In genomic region chr16:84344781-84345180, GRCh38 we compare ENCODE assay signal across 27 cellular contexts. TPM values are rescaled to one million over a fixed set of nuclear protein-coding genes. Genes with fewer than 3 reads are reported as not detected.
"Had no signal": no experiment of that assay in that cellular context is flagged by ENCODE, and none has a peak within 500 bp of the region (broad histone marks: within the 10 kb centered on the region; RNA-seq: fewer than 3 reads in every experiment).

No MANE protein-coding gene starts in this region.

- H3K36me3 ChIP-seq: heart left ventricle, lower lobe of right lung, ovary, prostate gland, spleen, suprapubic skin, thoracic aorta, tibial artery, uterus had no signal

- H3K27ac ChIP-seq: heart left ventricle, hepatocyte, lower lobe of right lung, ovary, prostate gland, suprapubic skin, thoracic aorta, tibial artery, uterus had no signal

- H3K27me3 ChIP-seq: hepatocyte, ovary, suprapubic skin, tibial artery, uterus had no signal

- H3K9me3 ChIP-seq: heart left ventricle, lower lobe of right lung, ovary, prostate gland, spleen, suprapubic skin, thoracic aorta, tibial artery, uterus had no signal

- H2AFZ ChIP-seq: hepatocyte had no signal

- H3K4me3 ChIP-seq: heart left ventricle, hepatocyte, lower lobe of right lung, ovary, prostate gland, spleen, suprapubic skin, thoracic aorta, tibial artery, uterus had no signal

- H3K4me2 ChIP-seq: hepatocyte had no signal

- DNase-seq: heart left ventricle; kidney glomerular epithelial cell; left cardiac atrium; left ventricle myocardium superior; lower lobe of right lung; mammary epithelial cell; mesenchymal stem cell; naive thymus-derived CD8-positive, alpha-beta T cell; ovary; retina; right cardiac atrium; small intestine; spleen; stimulated activated CD4-positive, alpha-beta T cell treated with anti-CD3 and anti-CD28 coated beads, Interleukin-4, amount 100 ng/mL, for 24 hours; stimulated activated naive CD4-positive, alpha-beta T cell; tibial artery; trophoblast cell; uterus had no signal

- H3K4me1 ChIP-seq: heart left ventricle, lower lobe of right lung, spleen, tibial artery, uterus had no signal

- ATAC-seq: heart left ventricle; left cardiac atrium; left lobe of liver; left ventricle myocardium superior; lower lobe of right lung; naive thymus-derived CD8-positive, alpha-beta T cell; right cardiac atrium; sciatic nerve; stimulated activated effector memory CD8-positive, alpha-beta T cell treated with anti-CD3 and anti-CD28 coated beads, Interleukin-12 subunit alpha, Interleukin-12 subunit beta, amount 100 ng/mL, for 72 hours had no signal

RNA-seq across cellular contexts. Expression of gene ATP2C2, which starts 23.6 kb away (rescaled TPM):
- total RNA-seq: heart left ventricle; left cardiac atrium; left ventricle myocardium superior; naive thymus-derived CD8-positive, alpha-beta T cell; right cardiac atrium; subcutaneous adipose tissue had no signal
- polyA plus RNA-seq: mammary epithelial cell; naive thymus-derived CD8-positive, alpha-beta T cell; right cardiac atrium had no signal

RNA-seq across cellular contexts. Expression of gene WFDC1, which starts 50.1 kb away (rescaled TPM):
- total RNA-seq: mammary epithelial cell; naive thymus-derived CD8-positive, alpha-beta T cell had no signal
- polyA plus RNA-seq: keratinocyte; mammary epithelial cell; naive thymus-derived CD8-positive, alpha-beta T cell had no signal
